14 cellular contexts compared by ENCODE assay signal in genomic region chr1:154423988-154424326, GRCh38. TPM values are rescaled to one million over a fixed set of nuclear protein-coding genes. Genes with fewer than 3 reads are reported as not detected.
DNase-seq lines count a peak whose midpoint lies in the region; ATAC-seq and TF ChIP-seq lines count a peak whose summit lies in the region.
"Had no signal": no experiment of that assay in that cellular context is flagged by ENCODE, and none has a peak within 500 bp of the region (broad histone marks: within the 10 kb centered on the region; RNA-seq: fewer than 3 reads in every experiment).

No MANE protein-coding gene starts in this region.

- H3K36me3 ChIP-seq in GM23338 (ENCODE audit: insufficient read depth) = no peaks in the 10 kb centered on the region
- no peaks in the 10 kb centered on the region for H3K36me3 ChIP-seq in ascending aorta
- peaks cover 0 to 17% (median under 1%) of the 10 kb centered on the region in 6 donors for H3K36me3 ChIP-seq in spleen

- no peaks in the 10 kb centered on the region for H3F3A ChIP-seq in GM23338 (replicated peaks; ENCODE audit: low read depth)

- WGBS in spleen, 5 donors = 76 to 92% (median 78%) methylated on average over 6 to 7 of the region's 7 CpGs

- H3K9me2 ChIP-seq in GM23338 (ENCODE audit: insufficient read depth) = no peaks in the 10 kb centered on the region

- H3K27ac ChIP-seq in GM23338 (ENCODE audit: low read depth) (no peak overlapping the region), ascending aorta (peak overlapping the region; percentile 31 to 63), layer of hippocampus (ENCODE audit: low read depth, low read length) (peak overlapping the region; percentile 60), spleen (peak overlapping the region in 6 of 8 donors; percentile 28 to 92 (median 50))

- no peak overlapping the region for H3K4me3 ChIP-seq in GM23338
- peak overlapping the region; percentile 6 to 10 for H3K4me3 ChIP-seq in ascending aorta
- H3K4me3 ChIP-seq in spleen = no peak overlapping the region

- no peaks in the 10 kb centered on the region; the same call in 2 of the 3 replicates for H3K9me3 Mint-ChIP-seq in GM23338
- H3K9me3 Mint-ChIP-seq: activated B cell treated with CpG ODN at 0.5 μM for 24 hours, naive B cell had no signal

- TF ChIP-seq CTCF in GM23338 (conservative IDR thresholded peaks at IDR 0.05; ENCODE audit: low read depth in 2 of 2) (no peak), ascending aorta (IDR thresholded peaks at IDR 0.05) (no peak), spleen (IDR thresholded peaks at IDR 0.05 in 8 of 11, conservative IDR thresholded peaks at IDR 0.05 in 3 of 11) (no peak)

- H4K20me1 ChIP-seq in GM23338 (replicated peaks; ENCODE audit: insufficient read depth) = no peaks in the 10 kb centered on the region

- no peaks in the 10 kb centered on the region for H3K27me3 ChIP-seq in GM23338 (ENCODE audit: insufficient read depth)
- H3K27me3 ChIP-seq in ascending aorta = no peaks in the 10 kb centered on the region
- H3K27me3 ChIP-seq in layer of hippocampus (ENCODE audit: control insufficient read depth, insufficient read depth, low read length) = no peaks in the 10 kb centered on the region
- H3K27me3 ChIP-seq in spleen (replicated peaks in 1 of 7) = no peaks in the 10 kb centered on the region

- H3K27me3 Mint-ChIP-seq in GM23338 (ENCODE audit: insufficient read depth, low read depth, poor library complexity) = peaks cover 6% of the 10 kb centered on the region
- H3K27me3 Mint-ChIP-seq: activated B cell treated with CpG ODN at 0.5 μM for 24 hours had no signal

- no peaks in the 10 kb centered on the region for H3K79me2 ChIP-seq in GM23338 (replicated peaks; ENCODE audit: insufficient read depth)

- TF ChIP-seq POLR2A in spleen (IDR thresholded peaks at IDR 0.05) = no peak

- H3K4me1 Mint-ChIP-seq in GM23338 = peaks cover 21% of the 10 kb centered on the region

- H3K4me1 ChIP-seq in GM23338 (ENCODE audit: insufficient read depth) = no peaks in the 10 kb centered on the region
- H3K4me1 ChIP-seq in ascending aorta = peaks cover 11 to 39% of the 10 kb centered on the region in 2 donors
- peaks cover 21 to 80% (median 48%) of the 10 kb centered on the region in 6 donors for H3K4me1 ChIP-seq in spleen

- intact Hi-C loops in ascending aorta (cut with DNase I) = no loop called here
- intact Hi-C loops in spleen (cut with DNase I; ENCODE audit: low total_unique reads) = no loop called here

- ATAC-seq in GM23338 = no peak
- ATAC-seq in GM18858 (IDR thresholded peaks at IDR 0.05; ENCODE audit: unreplicated experiment) = no peak
- ATAC-seq in HG02623 (IDR thresholded peaks at IDR 0.05; ENCODE audit: unreplicated experiment) = no peak

- H3K4me2 ChIP-seq in GM23338 = no peak overlapping the region

- no peaks in the 10 kb centered on the region for H3K36me3 Mint-ChIP-seq in GM23338 (ENCODE audit: low read depth)
- H3K36me3 Mint-ChIP-seq: naive B cell had no signal

- peak overlapping the region; percentile 81; the same call in 1 of the 2 replicates for H3K27ac Mint-ChIP-seq in GM23338
- H3K27ac Mint-ChIP-seq: activated B cell treated with CpG ODN at 0.5 μM for 24 hours had no signal

- no peak overlapping the region for H2AFZ ChIP-seq in GM23338

- H3K9me3 ChIP-seq in ascending aorta (no peaks in the 10 kb centered on the region), spleen (no peaks in the 10 kb centered on the region)

- no peak overlapping the region for H3K4me3 Mint-ChIP-seq in GM23338
- H3K4me3 Mint-ChIP-seq: activated B cell treated with CpG ODN at 0.5 μM for 24 hours, naive B cell had no signal

- no peak for DNase-seq in GM23338 (ENCODE audit: low spot score)
- peak in 1 of 2 donors; percentile 52 for DNase-seq in ascending aorta (ENCODE audit: low spot score in 2 of 2)
- DNase-seq in spleen = peak; percentile 57
- no peak for DNase-seq in dermis blood vessel endothelial cell
- DNase-seq in NCI-H748 treated with DMSO at 0.1 percent for 48 hours (lab: John Stamatoyannopoulos, UW) = no peak
- DNase-seq: activated B cell treated with CpG ODN at 0.5 μM for 24 hours, COR-L47, H7, Kasumi-1, naive B cell had no signal

TF ChIP-seq in GM23338, 12 proteins besides CTCF, POLR2A, EP300 and RAD21 (continues in another document):
- TF ChIP-seq REST (IDR thresholded peaks at IDR 0.05; ENCODE audit: unreplicated experiment) = no peak
- no peak for TF ChIP-seq EZH2phosphoT487 (IDR thresholded peaks at IDR 0.05; ENCODE audit: unreplicated experiment)
- TF ChIP-seq STAT1 (IDR thresholded peaks at IDR 0.05; ENCODE audit: unreplicated experiment) = no peak
- no peak for TF ChIP-seq NANOG (IDR thresholded peaks at IDR 0.05; ENCODE audit: borderline replicate concordance)
- TF ChIP-seq CREB1 (CRISPR knock-in tag; IDR thresholded peaks at IDR 0.05; ENCODE audit: low read depth) = no peak
- TF ChIP-seq EZH2 (IDR thresholded peaks at IDR 0.05; ENCODE audit: low read depth, unreplicated experiment) = no peak
- TF ChIP-seq ZNF331 (CRISPR knock-in tag; IDR thresholded peaks at IDR 0.05; ENCODE audit: low read depth) = no peak

RNA-seq across cellular contexts. Expression of gene IL6R, which starts 18.8 kb away (rescaled TPM):
- total RNA-seq in GM23338 (2014; rRNA removed; shearing (Covaris generic)) = 3.2 and 13.8 TPM in 2 replicates
- 1.0 and 1.2 TPM in 2 replicates for polyA plus RNA-seq in GM23338 (2016; fragmentation: Nextera tagmentation; extraction: Ambion mirVana)
- total RNA-seq in ascending aorta = 6.7 TPM
- total RNA-seq in spleen = 10 to 100 TPM; 40.3 to 74.5 (median 55.5) TPM
- polyA plus RNA-seq in spleen = 1 to 10 TPM; 2.8 to 6.1 (median 3.9) TPM
- 23.3 and 25.2 TPM in 2 replicates for total RNA-seq in dermis blood vessel endothelial cell
- total RNA-seq: OCI-LY7 had no signal

Comparison
In these comparisons a context has a peak if more than half of its experiments do, and no peak if none do; other contexts are left out.
1. H3K4me3 ChIP-seq: peak in ascending aorta (2 of 2); none in GM23338 (single experiment) and spleen (0 of 8).